ENCODE assay signal across 19 cellular contexts in genomic region chr12:121182222-121182896, GRCh38. TPM values are rescaled to one million over a fixed set of nuclear protein-coding genes. Genes with fewer than 3 reads are reported as not detected.
DNase-seq lines count a peak whose midpoint lies in the region; ATAC-seq and TF ChIP-seq lines count a peak whose summit lies in the region.
"Had no signal": no experiment of that assay in that cellular context is flagged by ENCODE, and none has a peak within 500 bp of the region (broad histone marks: within the 10 kb centered on the region; RNA-seq: fewer than 3 reads in every experiment).

No MANE protein-coding gene starts in this region.

- no peaks in the 10 kb centered on the region for H3K27me3 Mint-ChIP-seq in activated CD8-positive, alpha-beta memory T cell treated with anti-CD3 and anti-CD28 coated beads, Interleukin-2, amount 10 ng/mL, durations not matched to agents 7 days and 5 days
- H3K27me3 Mint-ChIP-seq: CD8-positive, alpha-beta memory T cell had no signal

- H3K4me3 ChIP-seq in DOHH2 (ENCODE audit: low read length) (0 out of 2 replicates have a peak overlapping the region, but pooled peaks have one; percentile 0), dorsolateral prefrontal cortex (no peak overlapping the region), adrenal gland (no peak overlapping the region)

- no peak overlapping the region for H3K4me3 Mint-ChIP-seq in activated CD8-positive, alpha-beta memory T cell treated with anti-CD3 and anti-CD28 coated beads, Interleukin-2, amount 10 ng/mL, durations not matched to agents 7 days and 5 days
- H3K4me3 Mint-ChIP-seq: CD8-positive, alpha-beta memory T cell; H9 had no signal

- no peak for TF ChIP-seq CTCF in DOHH2 (IDR thresholded peaks at IDR 0.05; ENCODE audit: low read depth, low read length, poor library complexity, severe bottlenecking)
- no peak for TF ChIP-seq CTCF in dorsolateral prefrontal cortex (IDR thresholded peaks at IDR 0.05 in 54 of 56, conservative IDR thresholded peaks at IDR 0.05 in 2 of 56; ENCODE audit: low read depth in 1 of 56, partially characterized antibody in 56 of 56)
- no peak for TF ChIP-seq CTCF in adrenal gland (IDR thresholded peaks at IDR 0.05)

- H3K4me1 ChIP-seq in DOHH2 (ENCODE audit: control insufficient read depth, low read length) (peaks cover 23% of the 10 kb centered on the region), adrenal gland (replicated peaks in 1 of 2) (no peaks in the 10 kb centered on the region)

- H3K27ac Mint-ChIP-seq in activated CD8-positive, alpha-beta memory T cell treated with anti-CD3 and anti-CD28 coated beads, Interleukin-2, amount 10 ng/mL, durations not matched to agents 7 days and 5 days = no peak overlapping the region
- H3K27ac Mint-ChIP-seq: H9 had no signal

- 85 to 95% (median 94%) methylated on average over 3 of the region's 3 CpGs for WGBS in adrenal gland, 4 donors

- H3K79me2 ChIP-seq in DOHH2 (ENCODE audit: control insufficient read depth, low read length) = no peaks in the 10 kb centered on the region

- H3K4me2 ChIP-seq in DOHH2 (ENCODE audit: low read length) = peak overlapping the region; percentile 40

- CTCF ChIA-PET in activated CD8-positive, alpha-beta memory T cell treated with anti-CD3 and anti-CD28 coated beads, Interleukin-2, amount 10 ng/mL, durations not matched to agents 7 days and 5 days (lab: Charles Lee) = interaction anchor here (1.0 kb wide), 1 partner anchor 73 kb away, joined by 3 read pairs; no protein-coding TSS in a partner anchor

- no peaks in the 10 kb centered on the region for H3F3A ChIP-seq in DOHH2 (ENCODE audit: control insufficient read depth, insufficient read depth)

- ATAC-seq in activated CD8-positive, alpha-beta memory T cell treated with anti-CD3 and anti-CD28 coated beads, Interleukin-2, amount 10 ng/mL, durations not matched to agents 7 days and 5 days = peak; percentile 58
- ATAC-seq in GM21723 (IDR thresholded peaks at IDR 0.05; ENCODE audit: unreplicated experiment) = peak; percentile 67

- no peak for TF ChIP-seq POLR2A in adrenal gland (IDR thresholded peaks at IDR 0.05)

- intact Hi-C loops in dorsolateral prefrontal cortex (cut with DNase I) = no loop called here
- intact Hi-C loops in adrenal gland (cut with DNase I) = no loop called here

- no peaks in the 10 kb centered on the region for H4K20me1 ChIP-seq in DOHH2 (ENCODE audit: control insufficient read depth, insufficient read depth, low read depth, low read length)

- DNase-seq in activated CD8-positive, alpha-beta memory T cell treated with anti-CD3 and anti-CD28 coated beads, Interleukin-2, amount 10 ng/mL, durations not matched to agents 7 days and 5 days = no peak
- DNase-seq in activated CD8-positive, alpha-beta memory T cell treated with anti-CD3 and anti-CD28 coated beads for 24 hours = no peak
- DNase-seq in dorsolateral prefrontal cortex (no peak), adrenal gland (no peak), NCI-H526 (lab: John Stamatoyannopoulos, UW) (no peak)
- DNase-seq: ACHN; C1 segment of cervical spinal cord; CD8-positive, alpha-beta memory T cell; DMS53; H9; IMR-90; Karpas-422; NCI-H1436; NCI-H1930; NCI-H226; NCI-H524; SHP77 had no signal

- H3K27me3 ChIP-seq in DOHH2 (ENCODE audit: control insufficient read depth, low read length) (no peaks in the 10 kb centered on the region), dorsolateral prefrontal cortex (no peaks in the 10 kb centered on the region), adrenal gland (no peaks in the 10 kb centered on the region)

- peaks cover 6% of the 10 kb centered on the region for H3K36me3 Mint-ChIP-seq in activated CD8-positive, alpha-beta memory T cell treated with anti-CD3 and anti-CD28 coated beads, Interleukin-2, amount 10 ng/mL, durations not matched to agents 7 days and 5 days

- H3K9me3 ChIP-seq in DOHH2 (ENCODE audit: control insufficient read depth, insufficient read depth, low read length) = no peaks in the 10 kb centered on the region
- no peaks in the 10 kb centered on the region for H3K9me3 ChIP-seq in adrenal gland (replicated peaks in 1 of 3)

- no peak overlapping the region for H3K27ac ChIP-seq in DOHH2 (ENCODE audit: low read depth, low read length)
- peak overlapping the region in 34 of 59 donors; percentile 5 to 96 (median 72) for H3K27ac ChIP-seq in dorsolateral prefrontal cortex
- H3K27ac ChIP-seq in adrenal gland = no peak overlapping the region

- peaks cover 6% of the 10 kb centered on the region for H3K4me1 Mint-ChIP-seq in activated CD8-positive, alpha-beta memory T cell treated with anti-CD3 and anti-CD28 coated beads, Interleukin-2, amount 10 ng/mL, durations not matched to agents 7 days and 5 days
- H3K4me1 Mint-ChIP-seq: CD8-positive, alpha-beta memory T cell; H9 had no signal

- no peaks in the 10 kb centered on the region for H3K9me3 Mint-ChIP-seq in activated CD8-positive, alpha-beta memory T cell treated with anti-CD3 and anti-CD28 coated beads, Interleukin-2, amount 10 ng/mL, durations not matched to agents 7 days and 5 days (ENCODE audit: low read depth)
- H3K9me3 Mint-ChIP-seq: H9 had no signal

- no peaks in the 10 kb centered on the region for H3K9me2 ChIP-seq in DOHH2 (replicated peaks; ENCODE audit: control insufficient read depth, low read length)

- no peaks in the 10 kb centered on the region for H3K36me3 ChIP-seq in DOHH2 (ENCODE audit: control insufficient read depth, low read length)
- no peaks in the 10 kb centered on the region for H3K36me3 ChIP-seq in adrenal gland (replicated peaks in 1 of 2)

RNA-seq across cellular contexts. Expression of gene P2RX4, which starts 27.6 kb away (rescaled TPM):
- total RNA-seq in activated CD8-positive, alpha-beta memory T cell treated with anti-CD3 and anti-CD28 coated beads, Interleukin-2, amount 10 ng/mL, durations not matched to agents 7 days and 5 days = 10 to 100 TPM; 52.6 to 64.8 TPM
- total RNA-seq in dorsolateral prefrontal cortex (10 to 100 TPM in 98 of 120 experiments, 1 to 10 TPM in 22; 7.6 to 21.4 (median 12.6) TPM), adrenal gland (100 to 1,000 TPM in 2 of 8 donors, 10 to 100 TPM in 6; 15.2 to 114 (median 53.7) TPM)
- polyA plus RNA-seq in adrenal gland = 10 to 100 TPM; 13.3 to 50.0 (median 29.2) TPM

RNA-seq across cellular contexts. Expression of gene P2RX7, which starts 49.7 kb away (rescaled TPM):
- 10 to 100 TPM in 1 of 2 experiments, 1 to 10 TPM in 1; 7.5 to 14.4 TPM for total RNA-seq in activated CD8-positive, alpha-beta memory T cell treated with anti-CD3 and anti-CD28 coated beads, Interleukin-2, amount 10 ng/mL, durations not matched to agents 7 days and 5 days
- total RNA-seq in dorsolateral prefrontal cortex = 100 to 1,000 TPM in 20 of 120 experiments, 10 to 100 TPM in 100; 21.6 to 148 (median 62.3) TPM
- 10 to 100 TPM in 2 of 8 donors, 1 to 10 TPM in 6; 2.8 to 13.5 (median 7.8) TPM for total RNA-seq in adrenal gland
- 10 to 100 TPM in 1 of 3 donors, 1 to 10 TPM in 2; 2.0 to 10.5 (median 2.4) TPM for polyA plus RNA-seq in adrenal gland

Comparison
In these comparisons a context has a peak if more than half of its experiments do, and no peak if none do; other contexts are left out.
1. H3K27ac ChIP-seq: peak in dorsolateral prefrontal cortex (34 of 59); none in DOHH2 (single experiment) and adrenal gland (0 of 5).